Comparison of ENCODE assay signal across 8 cellular contexts in genomic region chr11:65639623-65640482, GRCh38. TPM values are rescaled to one million over a fixed set of nuclear protein-coding genes. Genes with fewer than 3 reads are reported as not detected.
DNase-seq lines count a peak whose midpoint lies in the region; ATAC-seq, FAIRE-seq and TF ChIP-seq lines count a peak whose summit lies in the region.

No MANE protein-coding gene starts in this region.

- H3K36me3 Mint-ChIP-seq in CD4-positive, CD25-positive, alpha-beta regulatory T cell, result peaks cover 19% of the 10 kb centered on the region
- peaks cover 32% of the 10 kb centered on the region for H3K36me3 Mint-ChIP-seq in activated naive CD8-positive, alpha-beta T cell treated with anti-CD3 and anti-CD28 coated beads for 36 hours
- H3K36me3 Mint-ChIP-seq in natural killer cell treated with Interleukin-12 subunit alpha and Interleukin-12 subunit beta and Interleukin-15 and Interleukin-18, amount 100 ng/mL, for 72 hours, result no peaks in the 10 kb centered on the region
- no peaks in the 10 kb centered on the region for H3K36me3 Mint-ChIP-seq in glutamatergic neuron (ENCODE audit: unreplicated experiment)

- peak overlapping the region; percentile 94 for H3K4me2 ChIP-seq in OCI-LY3 (ENCODE audit: low read length)

- H3K79me2 ChIP-seq in OCI-LY3 (ENCODE audit: low read length), result peaks cover 27% of the 10 kb centered on the region

- peaks cover 39% of the 10 kb centered on the region for H3K36me3 ChIP-seq in CD4-positive, CD25-positive, alpha-beta regulatory T cell (ENCODE audit: control insufficient read depth, insufficient read depth, low read length)
- peaks cover 42% of the 10 kb centered on the region for H3K36me3 ChIP-seq in OCI-LY3 (replicated peaks; ENCODE audit: low read depth, low read length)

- H3K4me3 ChIP-seq in CD4-positive, CD25-positive, alpha-beta regulatory T cell (ENCODE audit: low read depth, low read length), result peak overlapping the region; percentile 73
- H3K4me3 ChIP-seq in OCI-LY3 (ENCODE audit: low read length), result peak overlapping the region; percentile 85

- no peaks in the 10 kb centered on the region for H3K27me3 Mint-ChIP-seq in CD4-positive, CD25-positive, alpha-beta regulatory T cell
- H3K27me3 Mint-ChIP-seq in activated naive CD8-positive, alpha-beta T cell treated with anti-CD3 and anti-CD28 coated beads for 36 hours, result no peaks in the 10 kb centered on the region
- no peaks in the 10 kb centered on the region for H3K27me3 Mint-ChIP-seq in natural killer cell treated with Interleukin-12 subunit alpha and Interleukin-12 subunit beta and Interleukin-15 and Interleukin-18, amount 100 ng/mL, for 72 hours
- peaks cover 8% of the 10 kb centered on the region for H3K27me3 Mint-ChIP-seq in glutamatergic neuron (ENCODE audit: unreplicated experiment)

- H3K4me3 Mint-ChIP-seq in CD4-positive, CD25-positive, alpha-beta regulatory T cell, result peak overlapping the region; percentile 90 to 97 (median 94)
- H3K4me3 Mint-ChIP-seq in activated naive CD8-positive, alpha-beta T cell treated with anti-CD3 and anti-CD28 coated beads for 36 hours, result peak overlapping the region; percentile 97
- peak overlapping the region; percentile 88 for H3K4me3 Mint-ChIP-seq in natural killer cell treated with Interleukin-12 subunit alpha and Interleukin-12 subunit beta and Interleukin-15 and Interleukin-18, amount 100 ng/mL, for 72 hours
- no peak overlapping the region for H3K4me3 Mint-ChIP-seq in glutamatergic neuron (ENCODE audit: unreplicated experiment)

- peaks cover 64% of the 10 kb centered on the region for H3K4me1 ChIP-seq in CD4-positive, CD25-positive, alpha-beta regulatory T cell (ENCODE audit: control insufficient read depth, insufficient read depth, low read length, poor library complexity, severe bottlenecking)
- H3K4me1 ChIP-seq in OCI-LY3 (ENCODE audit: low read length), result peaks cover 32% of the 10 kb centered on the region

- no peaks in the 10 kb centered on the region for H4K20me1 ChIP-seq in OCI-LY3 (ENCODE audit: insufficient read depth, low read length)

- H3K4me1 Mint-ChIP-seq in CD4-positive, CD25-positive, alpha-beta regulatory T cell, result peaks cover 0 to 66% (median 26%) of the 10 kb centered on the region in 4 donors
- peaks cover 42% of the 10 kb centered on the region for H3K4me1 Mint-ChIP-seq in activated naive CD8-positive, alpha-beta T cell treated with anti-CD3 and anti-CD28 coated beads for 36 hours
- H3K4me1 Mint-ChIP-seq in natural killer cell treated with Interleukin-12 subunit alpha and Interleukin-12 subunit beta and Interleukin-15 and Interleukin-18, amount 100 ng/mL, for 72 hours (ENCODE audit: low read depth in 2 of 2), result peaks cover 52 to 54% of the 10 kb centered on the region in 2 donors
- peaks cover 12% of the 10 kb centered on the region for H3K4me1 Mint-ChIP-seq in glutamatergic neuron (ENCODE audit: low read depth, unreplicated experiment)

- peak overlapping the region; percentile 91 to 97 (median 97) for H3K27ac Mint-ChIP-seq in CD4-positive, CD25-positive, alpha-beta regulatory T cell
- peak overlapping the region; percentile 88 for H3K27ac Mint-ChIP-seq in activated naive CD8-positive, alpha-beta T cell treated with anti-CD3 and anti-CD28 coated beads for 36 hours
- peak overlapping the region; percentile 95 to 96 for H3K27ac Mint-ChIP-seq in natural killer cell treated with Interleukin-12 subunit alpha and Interleukin-12 subunit beta and Interleukin-15 and Interleukin-18, amount 100 ng/mL, for 72 hours
- H3K27ac Mint-ChIP-seq in glutamatergic neuron (ENCODE audit: unreplicated experiment), result no peak overlapping the region

- H3K27me3 ChIP-seq in CD4-positive, CD25-positive, alpha-beta regulatory T cell (ENCODE audit: control insufficient read depth, insufficient read depth, low read length), result no peaks in the 10 kb centered on the region
- no peaks in the 10 kb centered on the region for H3K27me3 ChIP-seq in OCI-LY3 (ENCODE audit: low read depth, low read length)

- H3K9me3 ChIP-seq in CD4-positive, CD25-positive, alpha-beta regulatory T cell (ENCODE audit: control insufficient read depth in 2 of 2, low read length in 2 of 2), result no peaks in the 10 kb centered on the region
- no peaks in the 10 kb centered on the region for H3K9me3 ChIP-seq in OCI-LY3 (ENCODE audit: insufficient read depth, low read length)

- H3K9me3 Mint-ChIP-seq in CD4-positive, CD25-positive, alpha-beta regulatory T cell, result no peaks in the 10 kb centered on the region
- H3K9me3 Mint-ChIP-seq in activated naive CD8-positive, alpha-beta T cell treated with anti-CD3 and anti-CD28 coated beads for 36 hours, result no peaks in the 10 kb centered on the region
- H3K9me3 Mint-ChIP-seq in natural killer cell treated with Interleukin-12 subunit alpha and Interleukin-12 subunit beta and Interleukin-15 and Interleukin-18, amount 100 ng/mL, for 72 hours, result no peaks in the 10 kb centered on the region
- peaks cover 4% of the 10 kb centered on the region for H3K9me3 Mint-ChIP-seq in glutamatergic neuron (ENCODE audit: unreplicated experiment)

- ATAC-seq in CD4-positive, CD25-positive, alpha-beta regulatory T cell (ENCODE audit: low read depth in 2 of 2), result peak; percentile 65 to 71
- ATAC-seq in GM19438 (IDR thresholded peaks at IDR 0.05; ENCODE audit: low read depth, unreplicated experiment), result peak; percentile 39
- ATAC-seq in natural killer cell treated with Interleukin-12 subunit alpha and Interleukin-12 subunit beta and Interleukin-15 and Interleukin-18, amount 100 ng/mL, for 72 hours, result peak; percentile 50 to 57
- no peak for ATAC-seq in GM18858 (IDR thresholded peaks at IDR 0.05; ENCODE audit: unreplicated experiment)

- H3K9ac ChIP-seq in OCI-LY3 (ENCODE audit: low read length), result peak overlapping the region; percentile 73

- peak; percentile 60 to 93 (median 85) for DNase-seq in CD4-positive, CD25-positive, alpha-beta regulatory T cell
- peak; percentile 61 for DNase-seq in activated naive CD8-positive, alpha-beta T cell treated with anti-CD3 and anti-CD28 coated beads for 36 hours
- DNase-seq in natural killer cell treated with Interleukin-12 subunit alpha and Interleukin-12 subunit beta and Interleukin-15 and Interleukin-18, amount 100 ng/mL, for 72 hours (ENCODE audit: low spot score), result peak; percentile 85
- DNase-seq in HTR-8/SVneo (ENCODE audit: insufficient read length, low spot score) (no peak), glutamatergic neuron (no peak)

- FAIRE-seq in HTR-8/SVneo (lab: Jason Lieb, UNC), result no peak

- no peak overlapping the region for H2AFZ ChIP-seq in OCI-LY3 (ENCODE audit: low read depth, low read length)

- TF ChIP-seq CTCF in OCI-LY3 (IDR thresholded peaks at IDR 0.05; ENCODE audit: low read depth, low read length) (no peak), glutamatergic neuron (IDR thresholded peaks at IDR 0.05; ENCODE audit: partially characterized antibody, unreplicated experiment) (no peak)

- H3K27ac ChIP-seq in CD4-positive, CD25-positive, alpha-beta regulatory T cell (ENCODE audit: insufficient read depth, low read length, poor library complexity, severe bottlenecking), result peak overlapping the region; percentile 91
- H3K27ac ChIP-seq in OCI-LY3 (ENCODE audit: low read length), result peak overlapping the region; percentile 77

RNA-seq across cellular contexts. Expression of gene SIPA1, which starts 2.0 kb away (rescaled TPM):
- 200 TPM for total RNA-seq in CD4-positive, CD25-positive, alpha-beta regulatory T cell
- polyA plus RNA-seq in CD4-positive, CD25-positive, alpha-beta regulatory T cell, result 10 to 100 TPM; 74.7 to 91.5 (median 83.1) TPM
- total RNA-seq in activated naive CD8-positive, alpha-beta T cell treated with anti-CD3 and anti-CD28 coated beads for 36 hours, result 100 to 1,000 TPM; 123 to 127 TPM
- total RNA-seq in natural killer cell treated with Interleukin-12 subunit alpha and Interleukin-12 subunit beta and Interleukin-15 and Interleukin-18, amount 100 ng/mL, for 72 hours, result 100 to 1,000 TPM; 139 to 140 TPM
- total RNA-seq in glutamatergic neuron (ENCODE audit: unreplicated experiment), result 21.4 TPM

RNA-seq across cellular contexts. Expression of gene RELA, which starts 22.9 kb away (rescaled TPM):
- 295 TPM for total RNA-seq in CD4-positive, CD25-positive, alpha-beta regulatory T cell
- polyA plus RNA-seq in CD4-positive, CD25-positive, alpha-beta regulatory T cell, result 10 to 100 TPM; 40.3 to 66.1 (median 53.3) TPM
- total RNA-seq in activated naive CD8-positive, alpha-beta T cell treated with anti-CD3 and anti-CD28 coated beads for 36 hours, result 10 to 100 TPM; 69.6 to 71.6 TPM
- total RNA-seq in natural killer cell treated with Interleukin-12 subunit alpha and Interleukin-12 subunit beta and Interleukin-15 and Interleukin-18, amount 100 ng/mL, for 72 hours, result 10 to 100 TPM; 85.2 to 96.4 TPM
- 61.2 TPM for total RNA-seq in glutamatergic neuron (ENCODE audit: unreplicated experiment)

RNA-seq across cellular contexts. Expression of gene PCNX3, which starts 24.3 kb away (rescaled TPM):
- total RNA-seq in CD4-positive, CD25-positive, alpha-beta regulatory T cell, result 61.3 TPM
- 1 to 10 TPM; 1.9 to 2.6 (median 2.2) TPM for polyA plus RNA-seq in CD4-positive, CD25-positive, alpha-beta regulatory T cell
- 10 to 100 TPM; 40.9 to 42.6 TPM for total RNA-seq in activated naive CD8-positive, alpha-beta T cell treated with anti-CD3 and anti-CD28 coated beads for 36 hours
- total RNA-seq in natural killer cell treated with Interleukin-12 subunit alpha and Interleukin-12 subunit beta and Interleukin-15 and Interleukin-18, amount 100 ng/mL, for 72 hours, result 10 to 100 TPM; 65.1 to 96.9 TPM
- total RNA-seq in glutamatergic neuron (ENCODE audit: unreplicated experiment), result 43.3 TPM

RNA-seq across cellular contexts. Expression of gene MAP3K11, which starts 25.8 kb away (rescaled TPM):
- 73.1 TPM for total RNA-seq in CD4-positive, CD25-positive, alpha-beta regulatory T cell
- 10 to 100 TPM in 2 of 4 donors, 1 to 10 TPM in 2; 8.1 to 11.6 (median 9.8) TPM for polyA plus RNA-seq in CD4-positive, CD25-positive, alpha-beta regulatory T cell
- total RNA-seq in activated naive CD8-positive, alpha-beta T cell treated with anti-CD3 and anti-CD28 coated beads for 36 hours, result 10 to 100 TPM; 51.2 to 54.8 TPM
- total RNA-seq in natural killer cell treated with Interleukin-12 subunit alpha and Interleukin-12 subunit beta and Interleukin-15 and Interleukin-18, amount 100 ng/mL, for 72 hours, result 10 to 100 TPM; 81.1 to 83.3 TPM
- total RNA-seq in glutamatergic neuron (ENCODE audit: unreplicated experiment), result 58.6 TPM

RNA-seq across cellular contexts. Expression of gene KCNK7, which starts 44.3 kb away (rescaled TPM):
- 5.5 TPM for total RNA-seq in CD4-positive, CD25-positive, alpha-beta regulatory T cell
- 1 to 10 TPM in 1 of 4 donors, under 1 TPM in 2, not detected in 1; 0.19 to 1.5 (median 0.76) TPM for polyA plus RNA-seq in CD4-positive, CD25-positive, alpha-beta regulatory T cell
- under 1 TPM; 0.37 to 0.62 TPM for total RNA-seq in activated naive CD8-positive, alpha-beta T cell treated with anti-CD3 and anti-CD28 coated beads for 36 hours
- total RNA-seq in natural killer cell treated with Interleukin-12 subunit alpha and Interleukin-12 subunit beta and Interleukin-15 and Interleukin-18, amount 100 ng/mL, for 72 hours, result 1 to 10 TPM; 2.3 to 2.8 TPM
- 0.69 TPM for total RNA-seq in glutamatergic neuron (ENCODE audit: unreplicated experiment)

Comparison
In these comparisons a context has a peak if more than half of its experiments do, and no peak if none do; other contexts are left out.
1. DNase-seq: peak in CD4-positive, CD25-positive, alpha-beta regulatory T cell (3 of 3), activated naive CD8-positive, alpha-beta T cell treated with anti-CD3 and anti-CD28 coated beads for 36 hours (single experiment) and natural killer cell treated with Interleukin-12 subunit alpha and Interleukin-12 subunit beta and Interleukin-15 and Interleukin-18, amount 100 ng/mL, for 72 hours (single experiment); none in HTR-8/SVneo (single experiment) and glutamatergic neuron (single experiment).